ENCODE assay signal across 8 cellular contexts in genomic region chr19:947707-948533, GRCh38. TPM values are rescaled to one million over a fixed set of nuclear protein-coding genes. Genes with fewer than 3 reads are reported as not detected.
DNase-seq lines count a peak whose midpoint lies in the region; ATAC-seq and TF ChIP-seq lines count a peak whose summit lies in the region.

No MANE protein-coding gene starts in this region.

- ATAC-seq in GM18498 (IDR thresholded peaks at IDR 0.05; ENCODE audit: unreplicated experiment) (peak; percentile 78), GM21825 (IDR thresholded peaks at IDR 0.05; ENCODE audit: unreplicated experiment) (peak; percentile 60), lower lobe of right lung (peak; percentile 42 to 73)

- H3K27ac ChIP-seq in lower lobe of right lung (no peak overlapping the region), SJCRH30 (no peak overlapping the region)
- no peak overlapping the region for H3K27ac ChIP-seq in effector memory CD4-positive, alpha-beta T cell (ENCODE audit: insufficient read depth, low read length, poor library complexity, severe bottlenecking)

- H3K27me3 ChIP-seq in lower lobe of right lung (ENCODE audit: low read depth) (no peaks in the 10 kb centered on the region), SJCRH30 (no peaks in the 10 kb centered on the region)
- H3K27me3 ChIP-seq in effector memory CD4-positive, alpha-beta T cell (replicated peaks; ENCODE audit: control insufficient read depth, insufficient read depth, low read length, poor library complexity, severe bottlenecking): no peaks in the 10 kb centered on the region

- H3K36me3 ChIP-seq in lower lobe of right lung (no peaks in the 10 kb centered on the region), SJCRH30 (peaks cover 11% of the 10 kb centered on the region; the same call in 1 of the 2 replicates)
- H3K36me3 ChIP-seq in effector memory CD4-positive, alpha-beta T cell (ENCODE audit: control insufficient read depth, insufficient read depth, low read length): no peaks in the 10 kb centered on the region

- DNase-seq in NB4 (ENCODE audit: low read depth) (peak; percentile 75), lower lobe of right lung (peak; percentile 84), HUDEP-2 (lab: John Stamatoyannopoulos, UW; ENCODE audit: unreplicated experiment in 76 of 76) (no peak), SJCRH30 (no peak), AML-193 (lab: John Stamatoyannopoulos, UW) (no peak)
- DNase-seq in effector memory CD4-positive, alpha-beta T cell: no peak

- H3K4me3 ChIP-seq in NB4 (ENCODE audit: low read depth, low read length): no peak overlapping the region
- no peak overlapping the region for H3K4me3 ChIP-seq in lower lobe of right lung
- H3K4me3 ChIP-seq in SJCRH30: no peak overlapping the region
- H3K4me3 ChIP-seq in effector memory CD4-positive, alpha-beta T cell (ENCODE audit: insufficient read depth, low read depth, low read length, poor library complexity, severe bottlenecking): no peak overlapping the region

- TF ChIP-seq CTCF in NB4 (IDR thresholded peaks at IDR 0.05; ENCODE audit: low read depth, low read length): no peak
- no peak for TF ChIP-seq CTCF in lower lobe of right lung (IDR thresholded peaks at IDR 0.05)

- H3K9me3 ChIP-seq in lower lobe of right lung (no peaks in the 10 kb centered on the region), SJCRH30 (replicated peaks) (no peaks in the 10 kb centered on the region)
- no peaks in the 10 kb centered on the region for H3K9me3 ChIP-seq in effector memory CD4-positive, alpha-beta T cell (ENCODE audit: control insufficient read depth, low read length)

- intact Hi-C loops in lower lobe of right lung (cut with DNase I): no loop called here

- TF ChIP-seq POLR2A in NB4 (IDR thresholded peaks at IDR 0.05; ENCODE audit: extremely low read depth, insufficient read length): no peak

- H3K4me1 ChIP-seq in lower lobe of right lung: peaks cover 19% of the 10 kb centered on the region
- no peaks in the 10 kb centered on the region for H3K4me1 ChIP-seq in SJCRH30
- H3K4me1 ChIP-seq in effector memory CD4-positive, alpha-beta T cell (ENCODE audit: control insufficient read depth, insufficient read depth, low read length, poor library complexity, severe bottlenecking): peaks cover 5% of the 10 kb centered on the region

RNA-seq across cellular contexts. Expression of gene ARID3A, which starts 22.1 kb away (rescaled TPM):
- 16.9 TPM for total RNA-seq in lower lobe of right lung
- 28.7 and 34.8 TPM in 2 replicates for total RNA-seq in SJCRH30 (2014; rRNA removed; shearing (Covaris generic))

RNA-seq across cellular contexts. Expression of gene KISS1R, which starts 30.8 kb away (rescaled TPM):
- total RNA-seq in lower lobe of right lung: not detected
- 0.08 TPM in 1 of 2 replicates, not detected in the other for total RNA-seq in SJCRH30 (2014; rRNA removed; shearing (Covaris generic))

RNA-seq across cellular contexts. Expression of gene R3HDM4, which starts 34.9 kb away (rescaled TPM):
- 46.0 TPM for total RNA-seq in lower lobe of right lung
- 18.3 and 19.8 TPM in 2 replicates for total RNA-seq in SJCRH30 (2014; rRNA removed; shearing (Covaris generic))

RNA-seq across cellular contexts. Expression of gene WDR18, which starts 36.2 kb away (rescaled TPM):
- total RNA-seq in lower lobe of right lung: 29.2 TPM
- 47.5 and 58.9 TPM in 2 replicates for total RNA-seq in SJCRH30 (2014; rRNA removed; shearing (Covaris generic))

RNA-seq across cellular contexts. Expression of gene GRIN3B, which starts 52.3 kb away (rescaled TPM):
- 3.0 TPM for total RNA-seq in lower lobe of right lung
- not detected in 2 replicates for total RNA-seq in SJCRH30 (2014; rRNA removed; shearing (Covaris generic))

Comparison
In these comparisons a context has a peak if more than half of its experiments do, and no peak if none do; other contexts are left out.
1. DNase-seq: peak in NB4 (single experiment) and lower lobe of right lung (single experiment); none in HUDEP-2 (0 of 76), SJCRH30 (0 of 2), effector memory CD4-positive, alpha-beta T cell (0 of 3) and AML-193 (0 of 2).
2. Peak in every context shown above with its lines, with median percentiles within 50 percentile points of each other: ATAC-seq.